In the genomic region with DNA sequence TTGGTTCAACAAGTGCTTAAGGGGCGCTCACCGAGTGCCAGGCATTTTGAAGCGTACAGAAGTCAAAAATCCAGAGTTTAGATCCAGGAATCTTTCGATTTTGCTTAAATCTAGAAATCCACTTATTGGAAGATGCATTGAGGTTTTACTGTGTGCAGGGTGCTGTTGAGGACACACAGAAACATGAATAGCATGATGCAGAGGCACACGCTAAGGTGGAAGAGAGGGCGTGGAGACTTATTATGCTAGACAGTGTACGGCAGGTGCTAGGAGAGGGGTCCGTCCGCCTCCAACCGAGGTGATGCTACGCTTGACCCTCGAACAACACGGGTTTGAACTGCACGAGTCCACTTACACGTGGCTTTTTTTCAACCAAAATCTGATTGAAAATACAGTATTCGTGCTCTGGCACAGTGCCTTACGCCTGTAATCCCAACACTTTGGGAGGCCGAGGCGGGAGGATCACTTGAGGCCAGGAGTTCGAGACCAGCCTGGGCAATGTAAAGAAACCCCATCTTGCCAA, we compare ENCODE assay signal across 8 cellular contexts. TPM values are rescaled to one million over a fixed set of nuclear protein-coding genes. Genes with fewer than 3 reads are reported as not detected.
DNase-seq lines count a peak whose midpoint lies in the region; ATAC-seq and TF ChIP-seq lines count a peak whose summit lies in the region.

No MANE protein-coding gene starts in this region.

- in situ Hi-C loops in ACHN (cut with HindIII; ENCODE audit: low pct_ligation_motif_present, low pct_unique_long_range_greater_than_20kb, low sequenced_read_pairs) = no loop called here

- H3K36me3 ChIP-seq in HUES64 (ENCODE audit: insufficient read depth, low read length) (peaks cover 3% of the 10 kb centered on the region; the same call in 1 of the 2 replicates), stomach (no peaks in the 10 kb centered on the region)

- POLR2A ChIA-PET in activated naive CD8-positive, alpha-beta T cell treated with anti-CD3 and anti-CD28 coated beads, Interleukin-2, amount 10 ng/mL, durations not matched to agents 7 days and 5 days (lab: Charles Lee) = no interaction called here

- H3K4me3 Mint-ChIP-seq in activated naive CD8-positive, alpha-beta T cell treated with anti-CD3 and anti-CD28 coated beads, Interleukin-2, amount 10 ng/mL, durations not matched to agents 7 days and 5 days = peak overlapping the region; percentile 83

- H3K4me1 Mint-ChIP-seq in activated naive CD8-positive, alpha-beta T cell treated with anti-CD3 and anti-CD28 coated beads, Interleukin-2, amount 10 ng/mL, durations not matched to agents 7 days and 5 days = peaks cover 7% of the 10 kb centered on the region

- no peak for DNase-seq in activated naive CD8-positive, alpha-beta T cell treated with anti-CD3 and anti-CD28 coated beads, Interleukin-2, amount 10 ng/mL, durations not matched to agents 7 days and 5 days
- DNase-seq in stomach (no peak), ACHN (no peak), NCI-H345 (lab: John Stamatoyannopoulos, UW) (no peak), erythroblast (lab: John Stamatoyannopoulos, UW) (no peak)

- no peak for TF ChIP-seq CTCF in stomach (IDR thresholded peaks at IDR 0.05)

- H3K27me3 ChIP-seq in HUES64 (ENCODE audit: insufficient read depth, low read length) = peaks cover 12% of the 10 kb centered on the region
- no peaks in the 10 kb centered on the region for H3K27me3 ChIP-seq in stomach

- no peaks in the 10 kb centered on the region for H3K36me3 Mint-ChIP-seq in activated naive CD8-positive, alpha-beta T cell treated with anti-CD3 and anti-CD28 coated beads, Interleukin-2, amount 10 ng/mL, durations not matched to agents 7 days and 5 days

- H3K4me3 ChIP-seq in HUES64 (ENCODE audit: low read length) (peak overlapping the region; percentile 79), iPS-18c (ENCODE audit: insufficient read depth, low read depth, low read length) (peak overlapping the region; percentile 61), stomach (peak overlapping the region; percentile 68 to 88 (median 77))

- intact Hi-C loops in stomach (cut with DNase I; ENCODE audit: low total_unique reads) = no loop called here

- no peaks in the 10 kb centered on the region for H3K9me3 ChIP-seq in HUES64 (ENCODE audit: insufficient read depth, low read depth, low read length)
- no peaks in the 10 kb centered on the region for H3K9me3 ChIP-seq in iPS-18c (ENCODE audit: control insufficient read depth, insufficient read depth, low read length)
- H3K9me3 ChIP-seq in stomach = no peaks in the 10 kb centered on the region

- TF ChIP-seq POLR2A in stomach (IDR thresholded peaks at IDR 0.05) = no peak
- no peak for TF ChIP-seq POLR2A in erythroblast (IDR thresholded peaks at IDR 0.05; ENCODE audit: low read length)

- no peaks in the 10 kb centered on the region for H3K9me3 Mint-ChIP-seq in activated naive CD8-positive, alpha-beta T cell treated with anti-CD3 and anti-CD28 coated beads, Interleukin-2, amount 10 ng/mL, durations not matched to agents 7 days and 5 days

- H3K27ac ChIP-seq in HUES64 (ENCODE audit: low read depth, low read length) (no peak overlapping the region), stomach (peak overlapping the region; percentile 92 to 98 (median 95))

- peaks cover 28% of the 10 kb centered on the region for H3K4me1 ChIP-seq in HUES64 (ENCODE audit: insufficient read depth, low read length)
- H3K4me1 ChIP-seq in stomach = peaks cover 13 to 45% (median 38%) of the 10 kb centered on the region in 4 donors

- no peak overlapping the region for H3K27ac Mint-ChIP-seq in activated naive CD8-positive, alpha-beta T cell treated with anti-CD3 and anti-CD28 coated beads, Interleukin-2, amount 10 ng/mL, durations not matched to agents 7 days and 5 days

- peaks cover 55% of the 10 kb centered on the region for H3K27me3 Mint-ChIP-seq in activated naive CD8-positive, alpha-beta T cell treated with anti-CD3 and anti-CD28 coated beads, Interleukin-2, amount 10 ng/mL, durations not matched to agents 7 days and 5 days

- no peak for TF ChIP-seq EP300 in stomach (IDR thresholded peaks at IDR 0.05)

- no peak for ATAC-seq in activated naive CD8-positive, alpha-beta T cell treated with anti-CD3 and anti-CD28 coated beads, Interleukin-2, amount 10 ng/mL, durations not matched to agents 7 days and 5 days (ENCODE audit: low read depth)
- no peak for ATAC-seq in GM21390 (IDR thresholded peaks at IDR 0.05; ENCODE audit: unreplicated experiment)

- peak overlapping the region; percentile 87 for H3K9ac ChIP-seq in HUES64 (ENCODE audit: low read depth, low read length)

- 81% methylated on average over 20 of the region's 20 CpGs for WGBS in HUES64
- 10 to 27% (median 18%) methylated on average over 20 of the region's 20 CpGs for WGBS in stomach, 5 donors

RNA-seq across cellular contexts. Expression of a gene that starts 1.0 kb away (rescaled TPM):
- polyA plus RNA-seq in HUES64 (2013, experiment 1 of 2) = 18.7 TPM
- 19.6 TPM for polyA plus RNA-seq in HUES64 (2013, experiment 2 of 2)
- under 1 TPM; 0.30 to 0.54 TPM for total RNA-seq in activated naive CD8-positive, alpha-beta T cell treated with anti-CD3 and anti-CD28 coated beads, Interleukin-2, amount 10 ng/mL, durations not matched to agents 7 days and 5 days
- total RNA-seq in stomach = 10 to 100 TPM; 11.7 to 60.6 (median 44.6) TPM
- polyA plus RNA-seq in stomach = 10 to 100 TPM in 2 of 3 donors, 1 to 10 TPM in 1; 9.2 to 14.2 (median 11.1) TPM

Comparison
In these comparisons a context has a peak if more than half of its experiments do, and no peak if none do; other contexts are left out.
1. RNA of a gene that starts 1.0 kb away (total RNA-seq): 11.7 to 60.6 TPM in stomach; 0.30 to 0.54 TPM in activated naive CD8-positive, alpha-beta T cell treated with anti-CD3 and anti-CD28 coated beads, Interleukin-2, amount 10 ng/mL, durations not matched to agents 7 days and 5 days; every median in the first group is over 4 times any median in the second.
2. Peak in every context shown above with its lines, with median percentiles within 50 percentile points of each other: H3K4me3 ChIP-seq.